Comparison of ENCODE assay signal across 1 cellular context in the genomic region with DNA sequence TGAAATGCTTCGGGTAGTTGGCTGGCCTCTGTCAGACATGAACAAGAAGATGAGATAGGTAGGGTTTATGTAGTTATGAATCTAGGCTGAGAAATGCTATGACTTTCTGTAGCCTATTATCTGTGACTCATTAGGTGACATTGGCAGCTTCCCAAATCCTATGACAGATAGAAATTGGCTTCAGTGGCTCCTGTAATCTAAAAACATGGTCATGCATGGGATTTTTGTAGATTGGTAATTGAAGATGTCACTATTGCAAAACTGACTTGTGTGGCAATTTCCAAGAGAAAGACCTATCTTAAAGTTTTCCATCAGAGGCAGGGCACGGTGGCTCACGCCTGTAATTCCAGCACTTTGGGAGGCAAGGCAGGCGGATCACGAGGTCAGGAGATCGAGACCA.
TF ChIP-seq lines count a peak whose summit lies in the region.

No MANE protein-coding gene starts in this region.

TF ChIP-seq in HepG2, 621 proteins besides CTCF, POLR2A, EP300 and RAD21:
- TF ChIP-seq, protein P1, sequence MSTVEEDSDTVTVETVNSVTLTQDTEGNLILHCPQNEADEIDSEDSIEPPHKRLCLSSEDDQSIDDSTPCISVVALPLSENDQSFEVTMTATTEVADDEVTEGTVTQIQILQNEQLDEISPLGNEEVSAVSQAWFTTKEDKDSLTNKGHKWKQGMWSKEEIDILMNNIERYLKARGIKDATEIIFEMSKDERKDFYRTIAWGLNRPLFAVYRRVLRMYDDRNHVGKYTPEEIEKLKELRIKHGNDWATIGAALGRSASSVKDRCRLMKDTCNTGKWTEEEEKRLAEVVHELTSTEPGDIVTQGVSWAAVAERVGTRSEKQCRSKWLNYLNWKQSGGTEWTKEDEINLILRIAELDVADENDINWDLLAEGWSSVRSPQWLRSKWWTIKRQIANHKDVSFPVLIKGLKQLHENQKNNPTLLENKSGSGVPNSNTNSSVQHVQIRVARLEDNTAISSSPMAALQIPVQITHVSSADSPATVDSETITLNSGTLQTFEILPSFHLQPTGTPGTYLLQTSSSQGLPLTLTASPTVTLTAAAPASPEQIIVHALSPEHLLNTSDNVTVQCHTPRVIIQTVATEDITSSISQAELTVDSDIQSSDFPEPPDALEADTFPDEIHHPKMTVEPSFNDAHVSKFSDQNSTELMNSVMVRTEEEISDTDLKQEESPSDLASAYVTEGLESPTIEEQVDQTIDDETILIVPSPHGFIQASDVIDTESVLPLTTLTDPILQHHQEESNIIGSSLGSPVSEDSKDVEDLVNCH (CRISPR knock-in tag; IDR thresholded peaks at IDR 0.05) = no peak
- TF ChIP-seq AGO2 (optimal IDR thresholded peaks at IDR 0.05; ENCODE audit: low read depth, low read length) = no peak
- no peak for TF ChIP-seq IRF9 (CRISPR knock-in tag; IDR thresholded peaks at IDR 0.05; ENCODE audit: borderline replicate concordance)
- no peak for TF ChIP-seq ATF2 (CRISPR knock-in tag; IDR thresholded peaks at IDR 0.05)
- TF ChIP-seq, protein P2, sequence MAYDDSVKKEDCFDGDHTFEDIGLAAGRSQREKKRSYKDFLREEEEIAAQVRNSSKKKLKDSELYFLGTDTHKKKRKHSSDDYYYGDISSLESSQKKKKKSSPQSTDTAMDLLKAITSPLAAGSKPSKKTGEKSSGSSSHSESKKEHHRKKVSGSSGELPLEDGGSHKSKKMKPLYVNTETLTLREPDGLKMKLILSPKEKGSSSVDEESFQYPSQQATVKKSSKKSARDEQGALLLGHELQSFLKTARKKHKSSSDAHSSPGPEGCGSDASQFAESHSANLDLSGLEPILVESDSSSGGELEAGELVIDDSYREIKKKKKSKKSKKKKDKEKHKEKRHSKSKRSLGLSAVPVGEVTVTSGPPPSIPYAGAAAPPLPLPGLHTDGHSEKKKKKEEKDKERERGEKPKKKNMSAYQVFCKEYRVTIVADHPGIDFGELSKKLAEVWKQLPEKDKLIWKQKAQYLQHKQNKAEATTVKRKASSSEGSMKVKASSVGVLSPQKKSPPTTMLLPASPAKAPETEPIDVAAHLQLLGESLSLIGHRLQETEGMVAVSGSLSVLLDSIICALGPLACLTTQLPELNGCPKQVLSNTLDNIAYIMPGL (CRISPR knock-in tag; IDR thresholded peaks at IDR 0.05; ENCODE audit: borderline replicate concordance in 1 of 2, low read depth in 1 of 2) = no peak
- no peak for TF ChIP-seq ZNF780A (CRISPR knock-in tag; IDR thresholded peaks at IDR 0.05)
